ENCODE assay signal across 1 cellular context in the genomic region with DNA sequence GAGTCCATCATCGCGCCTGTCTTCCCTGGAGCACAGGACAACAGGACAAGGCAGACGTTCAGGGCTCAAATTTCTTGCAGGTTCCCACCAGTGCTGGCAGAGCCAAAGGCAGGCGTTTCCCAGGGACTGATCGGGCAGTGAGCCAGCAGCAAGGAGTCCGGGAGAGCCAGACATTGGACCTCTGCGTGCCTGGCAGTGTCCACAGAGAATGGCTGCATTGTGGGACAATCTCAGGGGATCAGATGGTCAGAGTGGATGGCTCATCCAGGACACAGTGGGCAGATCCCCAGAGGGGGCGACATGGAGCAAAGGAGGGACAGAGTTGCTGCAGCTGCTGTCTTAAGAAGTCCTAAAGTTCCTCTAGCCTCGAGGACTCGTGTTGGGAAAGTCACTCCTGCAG.
TF ChIP-seq lines count a peak whose summit lies in the region.

No MANE protein-coding gene starts in this region.

TF ChIP-seq in IMR-90, 13 proteins besides CTCF, POLR2A, EP300 and RAD21:
- no peak for TF ChIP-seq RFX5 (IDR thresholded peaks at IDR 0.05; ENCODE audit: low read depth, low read length)
- no peak for TF ChIP-seq NFE2L2 (IDR thresholded peaks at IDR 0.05; ENCODE audit: low read depth, low read length)
- no peak for TF ChIP-seq RCOR1 (IDR thresholded peaks at IDR 0.05; ENCODE audit: insufficient replicate concordance, low read length)
- peak; percentile 10; the same call in 1 of the 2 replicates for TF ChIP-seq SMC3 (IDR thresholded peaks at IDR 0.05; ENCODE audit: low read depth, low read length)
- TF ChIP-seq FOS (IDR thresholded peaks at IDR 0.05; ENCODE audit: low read depth, low read length), result no peak
- TF ChIP-seq MXI1 (IDR thresholded peaks at IDR 0.05; ENCODE audit: borderline replicate concordance, low read depth, low read length), result no peak
- no peak for TF ChIP-seq CEBPB (IDR thresholded peaks at IDR 0.05; ENCODE audit: low read depth, low read length)
- TF ChIP-seq, protein P1, sequence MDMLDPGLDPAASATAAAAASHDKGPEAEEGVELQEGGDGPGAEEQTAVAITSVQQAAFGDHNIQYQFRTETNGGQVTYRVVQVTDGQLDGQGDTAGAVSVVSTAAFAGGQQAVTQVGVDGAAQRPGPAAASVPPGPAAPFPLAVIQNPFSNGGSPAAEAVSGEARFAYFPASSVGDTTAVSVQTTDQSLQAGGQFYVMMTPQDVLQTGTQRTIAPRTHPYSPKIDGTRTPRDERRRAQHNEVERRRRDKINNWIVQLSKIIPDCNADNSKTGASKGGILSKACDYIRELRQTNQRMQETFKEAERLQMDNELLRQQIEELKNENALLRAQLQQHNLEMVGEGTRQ (IDR thresholded peaks at IDR 0.05; ENCODE audit: low read depth, low read length), result no peak
